ENCODE assay signal across 10 cellular contexts in the genomic region with DNA sequence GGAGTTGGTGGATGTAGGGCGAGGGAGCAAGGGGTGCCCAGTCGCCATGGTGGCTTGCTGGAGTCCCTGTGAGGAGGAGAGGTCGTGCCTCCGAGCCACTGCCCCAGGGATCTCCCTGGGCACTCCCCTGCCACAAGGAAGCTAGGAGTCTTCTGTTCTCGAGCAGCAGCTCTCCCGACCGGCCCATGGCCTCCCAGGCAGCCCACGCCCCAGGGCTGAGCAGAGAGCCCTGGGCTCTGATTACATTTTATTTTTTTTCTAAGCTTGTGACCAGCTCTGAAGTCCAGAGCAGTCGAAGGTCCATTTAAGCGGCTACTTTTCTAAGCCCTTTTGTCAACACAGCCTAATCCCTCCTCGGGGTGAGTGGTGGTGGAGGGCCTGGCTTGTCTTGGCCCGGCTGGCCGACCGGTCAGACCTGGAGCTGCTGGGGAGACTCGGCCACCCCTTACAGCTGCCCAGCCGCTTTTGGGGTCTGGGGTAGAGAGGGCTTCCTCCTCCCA. TPM values are rescaled to one million over a fixed set of nuclear protein-coding genes. Genes with fewer than 3 reads are reported as not detected.
A peak's percentile ranks its signal among the peaks of the same experiment; 100 is the strongest.
DNase-seq lines count a peak whose midpoint lies in the region; ATAC-seq and TF ChIP-seq lines count a peak whose summit lies in the region.
"Had no signal": no experiment of that assay in that cellular context is flagged by ENCODE, and none has a peak within 500 bp of the region (broad histone marks: within the 10 kb centered on the region; RNA-seq: fewer than 3 reads in every experiment).

No MANE protein-coding gene starts in this region.

- H3K9me3 ChIP-seq in endodermal cell (ENCODE audit: control insufficient read depth, low read length) (no peaks in the 10 kb centered on the region), mesodermal cell (ENCODE audit: control insufficient read depth, low read length) (no peaks in the 10 kb centered on the region)

- H3K4me3 ChIP-seq in endodermal cell (ENCODE audit: low read length) = peak overlapping the region; percentile 88
- no peak overlapping the region for H3K4me3 ChIP-seq in mesodermal cell (ENCODE audit: extremely low read depth, insufficient read depth, low read length, poor library complexity, severe bottlenecking)
- H3K4me3 ChIP-seq in urinary bladder (ENCODE audit: low read depth, low read length) = peak overlapping the region; percentile 82

- DNase-seq in NCI-H82 (lab: John Stamatoyannopoulos, UW) (peak; percentile 17), NCI-H82 treated with DMSO at 0.1 percent for 48 hours (lab: John Stamatoyannopoulos, UW; ENCODE audit: unreplicated experiment) (no peak), endodermal cell (no peak), anterior cingulate cortex (lab: John Stamatoyannopoulos, UW) (no peak)
- DNase-seq in activated naive CD4-positive, alpha-beta T cell treated with anti-CD3 and anti-CD28 coated beads for 36 hours = no peak
- DNase-seq: activated T-cell treated with anti-CD3 and anti-CD28 coated beads, Interleukin-2, amount 50 U/mL, for 4 hours; NCI-H748 treated with DMSO at 0.1 percent for 48 hours had no signal

- H3K9me3 Mint-ChIP-seq in endodermal cell = no peaks in the 10 kb centered on the region
- H3K9me3 Mint-ChIP-seq in activated naive CD4-positive, alpha-beta T cell treated with anti-CD3 and anti-CD28 coated beads for 36 hours = no peaks in the 10 kb centered on the region
- H3K9me3 Mint-ChIP-seq: activated T-cell treated with anti-CD3 and anti-CD28 coated beads, Interleukin-2, amount 50 U/mL, for 4 hours had no signal

- H3K27ac ChIP-seq in endodermal cell (ENCODE audit: low read depth, low read length) = peak overlapping the region; percentile 53
- H3K27ac ChIP-seq in mesodermal cell (ENCODE audit: low read depth, low read length, severe bottlenecking) = peak overlapping the region; percentile 73
- peak overlapping the region; percentile 82 for H3K27ac ChIP-seq in urinary bladder (ENCODE audit: low read depth)

- H3K4me1 ChIP-seq in endodermal cell (ENCODE audit: control insufficient read depth, insufficient read depth, low read length) = peaks cover 38% of the 10 kb centered on the region
- H3K4me1 ChIP-seq in mesodermal cell (ENCODE audit: control insufficient read depth, insufficient read depth, low read length, poor library complexity, severe bottlenecking) = peaks cover 38% of the 10 kb centered on the region
- peaks cover 6% of the 10 kb centered on the region for H3K4me1 ChIP-seq in urinary bladder (ENCODE audit: insufficient read depth)

- WGBS in endodermal cell (ENCODE audit: insufficient coverage in 1 of 2, insufficient read length in 1 of 2), 2 experiments = 53 to 59% methylated on average over 7 to 16 of the region's 16 CpGs
- 70 to 72% methylated on average over 8 to 14 of the region's 16 CpGs for WGBS in mesodermal cell (ENCODE audit: insufficient coverage in 2 of 2), 2 experiments
- 12% methylated on average over 16 of the region's 16 CpGs for WGBS in urinary bladder

- ATAC-seq in GM18858 (IDR thresholded peaks at IDR 0.05; ENCODE audit: unreplicated experiment) = no peak
- ATAC-seq: activated T-cell treated with anti-CD3 and anti-CD28 coated beads, Interleukin-2, amount 50 U/mL, for 4 hours had no signal

- H3K36me3 ChIP-seq in endodermal cell (ENCODE audit: control insufficient read depth, insufficient read depth, low read length) = no peaks in the 10 kb centered on the region
- no peaks in the 10 kb centered on the region for H3K36me3 ChIP-seq in mesodermal cell (ENCODE audit: control insufficient read depth, insufficient read depth, low read length)
- no peaks in the 10 kb centered on the region for H3K36me3 ChIP-seq in urinary bladder (ENCODE audit: insufficient read depth)

- peaks cover 35% of the 10 kb centered on the region for H3K4me1 Mint-ChIP-seq in endodermal cell
- peaks cover 5% of the 10 kb centered on the region for H3K4me1 Mint-ChIP-seq in activated naive CD4-positive, alpha-beta T cell treated with anti-CD3 and anti-CD28 coated beads for 36 hours (ENCODE audit: low read depth)

- peak overlapping the region; percentile 44 for H3K9ac ChIP-seq in endodermal cell (ENCODE audit: extremely low read depth, low read length, poor library complexity, severe bottlenecking)

- peak overlapping the region; percentile 87 for H3K27ac Mint-ChIP-seq in endodermal cell
- H3K27ac Mint-ChIP-seq in activated naive CD4-positive, alpha-beta T cell treated with anti-CD3 and anti-CD28 coated beads for 36 hours = no peak overlapping the region

- CTCF ChIA-PET in activated naive CD4-positive, alpha-beta T cell treated with anti-CD3 and anti-CD28 coated beads for 36 hours (lab: Charles Lee) = interaction anchor here (1.1 kb wide), 1 partner anchor 115 kb away, joined by 3 read pairs; no protein-coding TSS in a partner anchor

- no peaks in the 10 kb centered on the region for H3K27me3 Mint-ChIP-seq in endodermal cell (ENCODE audit: insufficient read depth)
- peaks cover 7% of the 10 kb centered on the region for H3K27me3 Mint-ChIP-seq in activated naive CD4-positive, alpha-beta T cell treated with anti-CD3 and anti-CD28 coated beads for 36 hours (ENCODE audit: low read depth)

- H3K36me3 Mint-ChIP-seq in endodermal cell (ENCODE audit: low read depth) = no peaks in the 10 kb centered on the region
- H3K36me3 Mint-ChIP-seq in activated naive CD4-positive, alpha-beta T cell treated with anti-CD3 and anti-CD28 coated beads for 36 hours (ENCODE audit: low read depth) = no peaks in the 10 kb centered on the region

- no peak for TF ChIP-seq CTCF in endodermal cell (conservative IDR thresholded peaks at IDR 0.05)

- peak overlapping the region; percentile 71 for H3K4me3 Mint-ChIP-seq in endodermal cell
- no peak overlapping the region for H3K4me3 Mint-ChIP-seq in activated naive CD4-positive, alpha-beta T cell treated with anti-CD3 and anti-CD28 coated beads for 36 hours

- H3K27me3 ChIP-seq in endodermal cell (ENCODE audit: control insufficient read depth, insufficient read depth, low read length, poor library complexity, severe bottlenecking) = no peaks in the 10 kb centered on the region

- intact Hi-C loops in activated naive CD4-positive, alpha-beta T cell treated with anti-CD3 and anti-CD28 coated beads for 36 hours (cut with micrococcal nuclease) = loop anchor here (1.0 to 10.0 kb wide), 2 partner anchors 36 to 164 kb away; a partner anchor contains a TSS

RNA-seq across cellular contexts. Expression of a gene that starts 2.1 kb away (rescaled TPM):
- total RNA-seq in endodermal cell (10 to 100 TPM; 58.3 to 70.6 TPM), urinary bladder (19.7 TPM)
- 37.4 TPM for polyA plus RNA-seq in endodermal cell (2013, experiment 1 of 2)
- 33.9 TPM for polyA plus RNA-seq in endodermal cell (2013, experiment 2 of 2)
- polyA plus RNA-seq in mesodermal cell (2013, experiment 1 of 2) = 33.6 TPM
- 30.1 TPM for polyA plus RNA-seq in mesodermal cell (2013, experiment 2 of 2)
- 70.6 TPM for polyA plus RNA-seq in urinary bladder
- 1 to 10 TPM; 2.1 to 2.2 TPM for total RNA-seq in activated naive CD4-positive, alpha-beta T cell treated with anti-CD3 and anti-CD28 coated beads for 36 hours
